Comparison of ENCODE assay signal across 1 cellular context in the genomic region with DNA sequence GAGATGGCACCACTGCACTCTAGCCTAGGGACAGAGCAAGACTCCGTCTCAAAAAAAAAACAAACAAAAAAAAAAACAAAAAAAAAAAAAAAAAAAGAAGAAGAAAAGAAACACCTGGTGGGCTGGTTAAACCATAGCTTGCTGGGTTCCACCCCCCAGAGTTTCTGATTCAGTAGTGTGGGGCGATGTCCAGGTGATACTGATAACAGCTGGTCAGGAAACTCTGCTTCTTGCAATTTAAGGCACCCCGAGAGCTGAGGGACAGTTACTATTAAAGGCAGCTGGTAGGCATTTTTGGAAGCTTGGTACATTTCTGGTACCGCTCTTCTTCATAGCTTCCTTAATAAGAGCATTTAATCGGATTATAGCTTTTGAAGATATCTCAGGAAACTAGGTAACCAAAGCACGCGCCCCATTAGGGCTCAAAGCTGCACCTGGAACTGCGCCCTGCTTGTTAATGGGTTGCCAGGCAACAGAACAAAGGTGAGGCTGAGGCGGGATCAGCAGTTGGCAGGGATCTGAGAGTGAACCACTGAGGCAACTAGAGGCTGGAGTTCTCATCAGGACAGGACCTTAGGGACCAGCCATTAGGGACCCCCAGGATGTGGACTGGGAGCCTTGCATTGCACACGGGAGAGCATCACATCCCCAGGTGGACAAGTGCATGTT.
TF ChIP-seq lines count a peak whose summit lies in the region.

No MANE protein-coding gene starts in this region.

TF ChIP-seq in GM23338, 12 proteins besides CTCF, POLR2A, EP300 and RAD21 (continued from another document):
- TF ChIP-seq, protein P1, sequence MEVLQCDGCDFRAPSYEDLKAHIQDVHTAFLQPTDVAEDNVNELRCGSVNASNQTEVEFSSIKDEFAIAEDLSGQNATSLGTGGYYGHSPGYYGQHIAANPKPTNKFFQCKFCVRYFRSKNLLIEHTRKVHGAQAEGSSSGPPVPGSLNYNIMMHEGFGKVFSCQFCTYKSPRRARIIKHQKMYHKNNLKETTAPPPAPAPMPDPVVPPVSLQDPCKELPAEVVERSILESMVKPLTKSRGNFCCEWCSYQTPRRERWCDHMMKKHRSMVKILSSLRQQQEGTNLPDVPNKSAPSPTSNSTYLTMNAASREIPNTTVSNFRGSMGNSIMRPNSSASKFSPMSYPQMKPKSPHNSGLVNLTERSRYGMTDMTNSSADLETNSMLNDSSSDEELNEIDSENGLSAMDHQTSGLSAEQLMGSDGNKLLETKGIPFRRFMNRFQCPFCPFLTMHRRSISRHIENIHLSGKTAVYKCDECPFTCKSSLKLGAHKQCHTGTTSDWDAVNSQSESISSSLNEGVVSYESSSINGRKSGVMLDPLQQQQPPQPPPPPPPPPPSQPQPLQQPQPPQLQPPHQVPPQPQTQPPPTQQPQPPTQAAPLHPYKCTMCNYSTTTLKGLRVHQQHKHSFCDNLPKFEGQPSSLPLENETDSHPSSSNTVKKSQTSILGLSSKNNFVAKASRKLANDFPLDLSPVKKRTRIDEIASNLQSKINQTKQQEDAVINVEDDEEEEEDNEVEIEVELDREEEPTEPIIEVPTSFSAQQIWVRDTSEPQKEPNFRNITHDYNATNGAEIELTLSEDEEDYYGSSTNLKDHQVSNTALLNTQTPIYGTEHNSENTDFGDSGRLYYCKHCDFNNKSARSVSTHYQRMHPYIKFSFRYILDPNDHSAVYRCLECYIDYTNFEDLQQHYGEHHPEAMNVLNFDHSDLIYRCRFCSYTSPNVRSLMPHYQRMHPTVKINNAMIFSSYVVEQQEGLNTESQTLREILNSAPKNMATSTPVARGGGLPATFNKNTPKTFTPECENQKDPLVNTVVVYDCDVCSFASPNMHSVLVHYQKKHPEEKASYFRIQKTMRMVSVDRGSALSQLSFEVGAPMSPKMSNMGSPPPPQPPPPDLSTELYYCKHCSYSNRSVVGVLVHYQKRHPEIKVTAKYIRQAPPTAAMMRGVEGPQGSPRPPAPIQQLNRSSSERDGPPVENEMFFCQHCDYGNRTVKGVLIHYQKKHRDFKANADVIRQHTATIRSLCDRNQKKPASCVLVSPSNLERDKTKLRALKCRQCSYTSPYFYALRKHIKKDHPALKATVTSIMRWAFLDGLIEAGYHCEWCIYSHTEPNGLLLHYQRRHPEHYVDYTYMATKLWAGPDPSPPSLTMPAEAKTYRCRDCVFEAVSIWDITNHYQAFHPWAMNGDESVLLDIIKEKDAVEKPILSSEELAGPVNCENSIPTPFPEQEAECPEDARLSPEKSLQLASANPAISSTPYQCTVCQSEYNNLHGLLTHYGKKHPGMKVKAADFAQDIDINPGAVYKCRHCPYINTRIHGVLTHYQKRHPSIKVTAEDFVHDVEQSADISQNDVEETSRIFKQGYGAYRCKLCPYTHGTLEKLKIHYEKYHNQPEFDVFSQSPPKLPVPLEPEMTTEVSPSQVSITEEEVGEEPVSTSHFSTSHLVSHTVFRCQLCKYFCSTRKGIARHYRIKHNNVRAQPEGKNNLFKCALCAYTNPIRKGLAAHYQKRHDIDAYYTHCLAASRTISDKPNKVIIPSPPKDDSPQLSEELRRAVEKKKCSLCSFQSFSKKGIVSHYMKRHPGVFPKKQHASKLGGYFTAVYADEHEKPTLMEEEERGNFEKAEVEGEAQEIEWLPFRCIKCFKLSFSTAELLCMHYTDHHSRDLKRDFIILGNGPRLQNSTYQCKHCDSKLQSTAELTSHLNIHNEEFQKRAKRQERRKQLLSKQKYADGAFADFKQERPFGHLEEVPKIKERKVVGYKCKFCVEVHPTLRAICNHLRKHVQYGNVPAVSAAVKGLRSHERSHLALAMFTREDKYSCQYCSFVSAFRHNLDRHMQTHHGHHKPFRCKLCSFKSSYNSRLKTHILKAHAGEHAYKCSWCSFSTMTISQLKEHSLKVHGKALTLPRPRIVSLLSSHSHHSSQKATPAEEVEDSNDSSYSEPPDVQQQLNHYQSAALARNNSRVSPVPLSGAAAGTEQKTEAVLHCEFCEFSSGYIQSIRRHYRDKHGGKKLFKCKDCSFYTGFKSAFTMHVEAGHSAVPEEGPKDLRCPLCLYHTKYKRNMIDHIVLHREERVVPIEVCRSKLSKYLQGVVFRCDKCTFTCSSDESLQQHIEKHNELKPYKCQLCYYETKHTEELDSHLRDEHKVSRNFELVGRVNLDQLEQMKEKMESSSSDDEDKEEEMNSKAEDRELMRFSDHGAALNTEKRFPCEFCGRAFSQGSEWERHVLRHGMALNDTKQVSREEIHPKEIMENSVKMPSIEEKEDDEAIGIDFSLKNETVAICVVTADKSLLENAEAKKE (CRISPR knock-in tag; IDR thresholded peaks at IDR 0.05): no peak
- TF ChIP-seq EZH2 (IDR thresholded peaks at IDR 0.05; ENCODE audit: low read depth, unreplicated experiment): no peak
- TF ChIP-seq EZH2phosphoT487 (IDR thresholded peaks at IDR 0.05; ENCODE audit: unreplicated experiment): no peak
- TF ChIP-seq ZNF331 (CRISPR knock-in tag; IDR thresholded peaks at IDR 0.05; ENCODE audit: low read depth): no peak
